In genomic region chr10:122555431-122555830, GRCh38 we compare ENCODE assay signal across 16 cellular contexts. TPM values are rescaled to one million over a fixed set of nuclear protein-coding genes. Genes with fewer than 3 reads are reported as not detected.
A peak's percentile ranks its signal among the peaks of the same experiment; 100 is the strongest.
DNase-seq lines count a peak whose midpoint lies in the region; TF ChIP-seq lines count a peak whose summit lies in the region.
"Had no signal": no experiment of that assay in that cellular context is flagged by ENCODE, and none has a peak within 500 bp of the region (broad histone marks: within the 10 kb centered on the region; RNA-seq: fewer than 3 reads in every experiment).

No MANE protein-coding gene starts in this region.

- WGBS in testis, 2 donors: 92 to 100% methylated on average over 3 of the region's 3 CpGs
- 92% methylated on average over 3 of the region's 3 CpGs for WGBS in esophagus muscularis mucosa

- H3K36me3 ChIP-seq in testis (ENCODE audit: low read depth, missing control alignments) (no peaks in the 10 kb centered on the region), brain microvascular endothelial cell (replicated peaks) (no peaks in the 10 kb centered on the region), esophagus muscularis mucosa (no peaks in the 10 kb centered on the region)
- H3K36me3 ChIP-seq: BE2C, HAP-1, MG63 had no signal

- TF ChIP-seq POLR2A in testis (IDR thresholded peaks at IDR 0.05) (no peak), esophagus muscularis mucosa (IDR thresholded peaks at IDR 0.05; ENCODE audit: low read depth) (no peak)

- H3K4me3 ChIP-seq in testis (no peak overlapping the region), brain microvascular endothelial cell (ENCODE audit: low read depth, low read length) (no peak overlapping the region), esophagus muscularis mucosa (no peak overlapping the region)
- H3K4me3 ChIP-seq: HAP-1, MG63 had no signal

- intact Hi-C loops in testis (cut with DNase I; ENCODE audit: low total_unique reads) (no loop called here), esophagus muscularis mucosa (cut with DNase I) (no loop called here)

- no peaks in the 10 kb centered on the region for H3K27me3 ChIP-seq in testis
- no peaks in the 10 kb centered on the region for H3K27me3 ChIP-seq in brain microvascular endothelial cell (replicated peaks)
- H3K27me3 ChIP-seq in esophagus muscularis mucosa: peaks cover 0 to 33% (median 0%) of the 10 kb centered on the region in 4 donors

- DNase-seq in DMS153 (lab: John Stamatoyannopoulos, UW): peak; percentile 22
- peak; percentile 51 for DNase-seq in NCI-H1694 (lab: John Stamatoyannopoulos, UW)
- peak; percentile 42 for DNase-seq in NCI-H524 treated with DMSO at 0.1 percent for 48 hours (lab: John Stamatoyannopoulos, UW)
- DNase-seq in medulla oblongata (ENCODE audit: extremely low spot score): peak; percentile 12
- DNase-seq in testis: no peak
- no peak for DNase-seq in activated naive CD4-positive, alpha-beta T cell treated with anti-CD3 and anti-CD28 coated beads, Interleukin-2, amount 50 U/mL, for 16 hours
- no peak for DNase-seq in brain microvascular endothelial cell
- no peak for DNase-seq in esophagus muscularis mucosa (ENCODE audit: extremely low spot score)
- DNase-seq: BE2C; CD8-positive, alpha-beta T cell; MG63; NCI-H1105 treated with DMSO at 0.1 percent for 48 hours; NCI-H2029 treated with DMSO at 0.1 percent for 48 hours; SK-N-SH had no signal

- TF ChIP-seq EP300 in esophagus muscularis mucosa (IDR thresholded peaks at IDR 0.05): no peak

- no peak for TF ChIP-seq CTCF in testis (IDR thresholded peaks at IDR 0.05)
- no peak for TF ChIP-seq CTCF in brain microvascular endothelial cell (IDR thresholded peaks at IDR 0.05; ENCODE audit: low read depth, low read length, missing control alignments)
- TF ChIP-seq CTCF in esophagus muscularis mucosa (IDR thresholded peaks at IDR 0.05): no peak

- H3K27ac ChIP-seq in testis: no peak overlapping the region
- H3K27ac ChIP-seq in brain microvascular endothelial cell: no peak overlapping the region
- no peak overlapping the region for H3K27ac ChIP-seq in esophagus muscularis mucosa (replicated peaks in 1 of 4)

- in situ Hi-C loops in brain microvascular endothelial cell (cut with HindIII; ENCODE audit: low pct_ligation_motif_present, low sequenced_read_pairs): no loop called here

- H3K4me1 ChIP-seq in testis: no peaks in the 10 kb centered on the region
- H3K4me1 ChIP-seq in esophagus muscularis mucosa: peaks cover 0 to 4% (median 0%) of the 10 kb centered on the region in 4 donors
- H3K4me1 ChIP-seq: BE2C, HAP-1 had no signal

- H3K9me3 ChIP-seq in testis (no peaks in the 10 kb centered on the region), esophagus muscularis mucosa (no peaks in the 10 kb centered on the region)
- H3K9me3 ChIP-seq: BE2C, HAP-1, MG63, SK-N-SH had no signal

RNA-seq across cellular contexts. Expression of gene DMBT1, which starts 5.1 kb away (rescaled TPM):
- 1 to 10 TPM in 1 of 2 donors, under 1 TPM in 1; 0.87 to 1.2 TPM for total RNA-seq in testis
- 2.7 TPM for polyA plus RNA-seq in testis (ENCODE audit: insufficient read depth, low read depth, low replicate concordance)
- total RNA-seq in esophagus muscularis mucosa: under 1 TPM in 1 of 4 donors, not detected in 3; 0.63 TPM
- total RNA-seq: CD8-positive, alpha-beta T cell; T-helper 1 cell treated with Interleukin-12 subunit alpha and Interleukin-12 subunit beta and Interleukin-4 antibody, amounts not matched to agents 30 ng/mL and 1 ng/mL, for 36 hours had no signal
- polyA plus RNA-seq: SK-N-SH had no signal

Comparison
In these comparisons a context has a peak if more than half of its experiments do, and no peak if none do; other contexts are left out.
1. DNase-seq: peak in DMS153 (single experiment), NCI-H1694 (single experiment), NCI-H524 treated with DMSO at 0.1 percent for 48 hours (single experiment) and medulla oblongata (single experiment); none in testis (single experiment), activated naive CD4-positive, alpha-beta T cell treated with anti-CD3 and anti-CD28 coated beads, Interleukin-2, amount 50 U/mL, for 16 hours (single experiment), brain microvascular endothelial cell (single experiment) and esophagus muscularis mucosa (single experiment).